1 cellular context compared by ENCODE assay signal in the genomic region with DNA sequence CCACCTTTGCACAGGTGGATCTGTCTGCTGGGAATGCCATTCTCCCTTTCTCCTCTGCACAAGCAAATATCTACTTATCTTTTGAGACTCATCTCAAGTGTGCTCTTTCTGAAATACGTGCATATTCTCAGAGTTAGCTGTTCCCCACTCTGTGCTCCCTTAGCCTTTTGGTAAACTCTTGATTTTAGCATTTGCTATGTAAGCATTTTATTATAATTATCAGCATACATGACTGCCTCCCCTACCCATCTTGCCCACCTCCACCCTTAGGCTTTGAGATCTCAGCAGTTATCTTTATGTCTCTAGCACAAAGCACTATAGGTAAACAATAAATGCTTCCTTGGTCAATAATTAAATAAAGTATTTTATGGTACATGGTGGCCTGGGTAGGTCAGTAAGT.
TF ChIP-seq lines count a peak whose summit lies in the region.

No MANE protein-coding gene starts in this region.

TF ChIP-seq in K562, 482 proteins besides CTCF, POLR2A, EP300 and RAD21 (continued from another document):
- no peak for TF ChIP-seq POU5F1 (IDR thresholded peaks at IDR 0.05; ENCODE audit: borderline replicate concordance, low read depth, low read length, partially characterized antibody)
- no peak for TF ChIP-seq HMGN3 (IDR thresholded peaks at IDR 0.05; ENCODE audit: borderline replicate concordance, extremely low read depth, insufficient read length, low read depth, low read length)
- no peak for TF ChIP-seq ZNF639 (CRISPR knock-in tag; conservative IDR thresholded peaks at IDR 0.05 in 1 of 2, IDR thresholded peaks at IDR 0.05 in 1 of 2)
- TF ChIP-seq MTA3 (IDR thresholded peaks at IDR 0.05; ENCODE audit: borderline replicate concordance) = no peak
